Comparison of ENCODE assay signal across 8 cellular contexts in the genomic region with DNA sequence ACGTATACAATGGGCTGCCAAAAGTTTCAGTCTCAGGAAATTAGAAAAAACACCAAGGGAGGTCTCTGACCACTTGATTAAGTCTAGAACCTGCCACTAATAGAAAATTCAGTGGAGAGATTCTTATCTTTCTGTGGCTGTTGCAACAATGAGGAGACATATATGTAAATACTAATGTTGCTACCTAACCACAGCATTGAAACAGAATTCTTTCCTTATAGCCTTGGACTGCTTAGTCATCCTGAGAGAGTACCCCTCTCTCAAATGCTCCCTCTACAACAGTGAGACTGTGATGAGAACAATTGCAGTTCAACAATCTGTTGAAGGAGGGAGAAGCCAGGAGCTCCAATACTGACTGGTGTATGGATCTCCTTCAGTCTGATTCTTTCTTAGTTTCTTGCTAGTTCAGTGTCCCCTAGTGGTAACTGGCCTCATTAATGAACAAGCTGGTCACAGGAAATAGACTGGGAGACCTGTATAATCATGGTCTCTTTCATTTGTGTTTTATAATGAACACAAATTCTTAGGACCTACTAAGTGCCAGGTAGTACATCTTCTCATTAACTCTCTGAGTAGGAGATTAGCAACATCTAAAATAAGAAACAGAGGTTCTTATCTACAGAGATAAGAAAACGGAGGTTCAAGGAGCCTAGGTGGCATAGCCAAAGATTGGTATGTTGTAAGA.
DNase-seq lines count a peak whose midpoint lies in the region; ATAC-seq and TF ChIP-seq lines count a peak whose summit lies in the region.

No MANE protein-coding gene starts in this region.

- TF ChIP-seq POLR2A in IMR-90 (IDR thresholded peaks at IDR 0.05; ENCODE audit: low read depth, low read length): peak; percentile 32; the same call in 1 of the 2 replicates

- H3K4me3 Mint-ChIP-seq in chondrocyte (ENCODE audit: unreplicated experiment): no peak overlapping the region

- H3K36me3 Mint-ChIP-seq in chondrocyte (ENCODE audit: low read depth): no peaks in the 10 kb centered on the region

- BruUV-seq in IMR-90 (replicated peaks; lab: Mats Ljungman, UMichigan) (no TSS peak), PC-3 (replicated peaks; lab: Mats Ljungman, UMichigan) (no TSS peak)

- CTCF ChIA-PET in IMR-90 (lab: Yijun Ruan, JAX) (interaction anchor here (0.7 to 1.1 kb wide), 6 partner anchors 106 to 536 kb away, joined by 3 to 8 read pairs (median 4); no protein-coding TSS in a partner anchor), PC-3 (lab: Charles Lee) (interaction anchor here (0.6 to 1.1 kb wide), 5 partner anchors 41 to 472 kb away, joined by 3 to 4 read pairs (median 3); no protein-coding TSS in a partner anchor)

- H3K4me1 Mint-ChIP-seq in chondrocyte (ENCODE audit: low read depth): peaks cover 88% of the 10 kb centered on the region

- H3K27me3 ChIP-seq in IMR-90 (ENCODE audit: control insufficient read depth, insufficient read depth, low read length) (no peaks in the 10 kb centered on the region), PC-3 (ENCODE audit: low read length) (no peaks in the 10 kb centered on the region)

- H2BK15ac ChIP-seq in IMR-90 (ENCODE audit: low read depth, low read length): peak overlapping the region; percentile 84

- peak overlapping the region; percentile 14; the same call in 1 of the 2 replicates for H3K4me3 ChIP-seq in IMR-90 (ENCODE audit: insufficient read depth, low read depth, low read length)
- H3K4me3 ChIP-seq in PC-3 (ENCODE audit: low read length): no peak overlapping the region

- H3K9me2 ChIP-seq in PC-3 (replicated peaks; ENCODE audit: low read length): no peaks in the 10 kb centered on the region

- H3K9me1 ChIP-seq in IMR-90 (ENCODE audit: insufficient read depth, low read length): peaks cover 11% of the 10 kb centered on the region; the same call in 1 of the 2 replicates

- no CpG with 5 or more reads among the region's 2 CpGs for WGBS in IMR-90 (ENCODE audit: extremely low coverage in 2 of 2, insufficient read length in 1 of 2), 2 experiments

- peaks cover 5% of the 10 kb centered on the region for H3F3A ChIP-seq in PC-3 (ENCODE audit: low read length, unreplicated experiment)

- H3K27ac ChIP-seq in IMR-90 (ENCODE audit: insufficient read depth, low read length): peak overlapping the region; percentile 93
- H3K27ac ChIP-seq in PC-3 (ENCODE audit: low read length): peak overlapping the region; percentile 56

- H3K4ac ChIP-seq in IMR-90 (ENCODE audit: low read depth, low read length): peak overlapping the region; percentile 99

- peak; percentile 71 for ATAC-seq in GM21786 (IDR thresholded peaks at IDR 0.05; ENCODE audit: unreplicated experiment)
- peak; percentile 76 for ATAC-seq in IMR-90 (ENCODE audit: low read depth)
- peak; percentile 53 for ATAC-seq in PC-3
- ATAC-seq in left lobe of liver: peak; percentile 98

- peak overlapping the region; percentile 58 for H2AK5ac ChIP-seq in IMR-90 (ENCODE audit: low read depth, low read length)

- H4K8ac ChIP-seq in IMR-90 (ENCODE audit: low read depth in 2 of 2, low read length in 2 of 2): peak overlapping the region; percentile 37 to 86

- H2BK5ac ChIP-seq in IMR-90 (ENCODE audit: low read depth, low read length, poor library complexity, severe bottlenecking): peak overlapping the region; percentile 99

- H2AFZ ChIP-seq in IMR-90 (replicated peaks; ENCODE audit: low read length, poor library complexity) (no peak overlapping the region), PC-3 (ENCODE audit: low read length) (peak overlapping the region; percentile 13; the same call in 1 of the 2 replicates)

- H3K79me2 ChIP-seq in PC-3 (ENCODE audit: low read length): no peaks in the 10 kb centered on the region

- peak overlapping the region; percentile 97 for H2BK20ac ChIP-seq in IMR-90 (ENCODE audit: low read depth, low read length)

- H3K9ac ChIP-seq in IMR-90 (ENCODE audit: low read depth, low read length): peak overlapping the region; percentile 54; the same call in 1 of the 2 replicates
- H3K9ac ChIP-seq in PC-3 (ENCODE audit: low read length): peak overlapping the region; percentile 12; the same call in 1 of the 2 replicates

- peaks cover 29% of the 10 kb centered on the region for H3K4me1 ChIP-seq in IMR-90 (ENCODE audit: control insufficient read depth, insufficient read depth, low read length)
- peaks cover 57% of the 10 kb centered on the region for H3K4me1 ChIP-seq in PC-3 (ENCODE audit: insufficient read depth, low read length)

- intact Hi-C loops in IMR-90 (cut with micrococcal nuclease): loop anchor here (1.0 to 5.0 kb wide), 8 partner anchors 105 to 394 kb away; a partner anchor contains a TSS
- intact Hi-C loops in PC-3 (cut with micrococcal nuclease): loop anchor here (2.0 to 10.0 kb wide), 2 partner anchors 105 to 507 kb away; no protein-coding TSS in a partner anchor

- peak; percentile 7 for DNase-seq in activated CD4-positive, alpha-beta T cell treated with anti-CD3 and anti-CD28 coated beads for 48 hours
- DNase-seq in activated CD4-positive, alpha-beta T cell treated with anti-CD3 and anti-CD28 coated beads for 1 hour: no peak
- peak; percentile 95 for DNase-seq in IMR-90
- peak; percentile 80 for DNase-seq in PC-3
- DNase-seq in chondrocyte (ENCODE audit: low spot score): no peak
- no peak for DNase-seq in left lobe of liver (ENCODE audit: low spot score)
- peak; percentile 82 for DNase-seq in superior temporal gyrus (ENCODE audit: extremely low spot score)

- peak overlapping the region; percentile 87 for H3K56ac ChIP-seq in IMR-90 (ENCODE audit: extremely low read depth, insufficient read depth, low read length)

- H3K9me3 Mint-ChIP-seq in chondrocyte (ENCODE audit: low read depth): no peaks in the 10 kb centered on the region

- H4K5ac ChIP-seq in IMR-90 (ENCODE audit: low read depth, low read length): peak overlapping the region; percentile 98

- H3K23ac ChIP-seq in IMR-90 (ENCODE audit: low read depth, low read length): peak overlapping the region; percentile 95

- no peak overlapping the region for H2AK9ac ChIP-seq in IMR-90 (replicated peaks; ENCODE audit: low read depth, low read length, poor library complexity)

- POLR2A ChIA-PET in IMR-90 (lab: Charles Lee; ENCODE audit: unreplicated experiment) (interaction anchor here (1.1 kb wide), 2 partner anchors 137 to 289 kb away, joined by 8 read pairs; a partner anchor contains a TSS), PC-3 (lab: Charles Lee; ENCODE audit: unreplicated experiment) (interaction anchor here (0.6 kb wide), 1 partner anchor 230 kb away, joined by 5 read pairs; no protein-coding TSS in a partner anchor)

- H4K20me1 ChIP-seq in IMR-90 (ENCODE audit: insufficient read depth, low read length): no peaks in the 10 kb centered on the region
- no peaks in the 10 kb centered on the region for H4K20me1 ChIP-seq in PC-3 (ENCODE audit: low read length)

- no peaks in the 10 kb centered on the region for H3K27me3 Mint-ChIP-seq in chondrocyte (ENCODE audit: low read depth)

- H4K91ac ChIP-seq in IMR-90 (ENCODE audit: insufficient read depth, low read depth, low read length): peak overlapping the region; percentile 92

- H3K36me3 ChIP-seq in IMR-90 (ENCODE audit: control insufficient read depth, insufficient read depth, low read length) (no peaks in the 10 kb centered on the region), PC-3 (ENCODE audit: low read depth, low read length) (no peaks in the 10 kb centered on the region)

- peak overlapping the region; percentile 95 for H3K27ac Mint-ChIP-seq in chondrocyte (ENCODE audit: unreplicated experiment)

- peak overlapping the region; percentile 94 for H2BK120ac ChIP-seq in IMR-90 (ENCODE audit: low read depth, low read length)

- dilution Hi-C loops in IMR-90 (cut with HindIII; ENCODE audit: low sequenced_read_pairs, unreplicated experiment): no loop called here

- TF ChIP-seq CTCF in IMR-90 (conservative IDR thresholded peaks at IDR 0.05; ENCODE audit: low read depth, low read length) (peak; percentile 87), PC-3 (conservative IDR thresholded peaks at IDR 0.05; ENCODE audit: low read depth, low read length) (peak; percentile 87), chondrocyte (IDR thresholded peaks at IDR 0.05) (peak; percentile 92)

- TF ChIP-seq RAD21 in IMR-90 (IDR thresholded peaks at IDR 0.05; ENCODE audit: low read length): peak; percentile 84

- H3K79me1 ChIP-seq in IMR-90 (ENCODE audit: low read depth in 1 of 2, low read length in 2 of 2): peaks cover 11 to 53% of the 10 kb centered on the region in 2 experiments; a peak in 3 of 4 replicates

- peak overlapping the region; percentile 91 for H3K14ac ChIP-seq in IMR-90 (replicated peaks; ENCODE audit: low read depth, low read length)

- H3K9me3 ChIP-seq in IMR-90 (ENCODE audit: control insufficient read depth, insufficient read depth, low read length) (no peaks in the 10 kb centered on the region), PC-3 (ENCODE audit: low read length) (no peaks in the 10 kb centered on the region)

- H3K4me2 ChIP-seq in IMR-90 (ENCODE audit: low read depth, low read length): peak overlapping the region; percentile 86; the same call in 1 of the 2 replicates
- H3K4me2 ChIP-seq in PC-3 (ENCODE audit: low read length): peak overlapping the region; percentile 27

- peak overlapping the region; percentile 99 for H3K18ac ChIP-seq in IMR-90 (ENCODE audit: low read depth, low read length)

- in situ Hi-C loops in IMR-90 (cut with MboI; ENCODE audit: low sequenced_read_pairs): loop anchor here (5.0 kb wide), 1 partner anchor 274 kb away; no protein-coding TSS in a partner anchor

TF ChIP-seq in IMR-90, 13 proteins besides CTCF, POLR2A, EP300 and RAD21 (continues in another document):
- TF ChIP-seq MAZ (IDR thresholded peaks at IDR 0.05; ENCODE audit: borderline replicate concordance, low read depth, low read length): no peak; the same call in 1 of the 2 replicates
- TF ChIP-seq SMC3 (IDR thresholded peaks at IDR 0.05; ENCODE audit: low read depth, low read length): peak; percentile 75
- TF ChIP-seq, protein P1, sequence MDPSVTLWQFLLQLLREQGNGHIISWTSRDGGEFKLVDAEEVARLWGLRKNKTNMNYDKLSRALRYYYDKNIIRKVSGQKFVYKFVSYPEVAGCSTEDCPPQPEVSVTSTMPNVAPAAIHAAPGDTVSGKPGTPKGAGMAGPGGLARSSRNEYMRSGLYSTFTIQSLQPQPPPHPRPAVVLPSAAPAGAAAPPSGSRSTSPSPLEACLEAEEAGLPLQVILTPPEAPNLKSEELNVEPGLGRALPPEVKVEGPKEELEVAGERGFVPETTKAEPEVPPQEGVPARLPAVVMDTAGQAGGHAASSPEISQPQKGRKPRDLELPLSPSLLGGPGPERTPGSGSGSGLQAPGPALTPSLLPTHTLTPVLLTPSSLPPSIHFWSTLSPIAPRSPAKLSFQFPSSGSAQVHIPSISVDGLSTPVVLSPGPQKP (IDR thresholded peaks at IDR 0.05; ENCODE audit: borderline replicate concordance, low read depth, low read length): no peak
- peak; percentile 81 for TF ChIP-seq NFE2L2 (IDR thresholded peaks at IDR 0.05; ENCODE audit: low read depth, low read length)
- TF ChIP-seq RFX5 (IDR thresholded peaks at IDR 0.05; ENCODE audit: low read depth, low read length): no peak
- 0 out of 2 replicates have a peak, but pooled peaks have one; percentile 17 for TF ChIP-seq BHLHE40 (IDR thresholded peaks at IDR 0.05; ENCODE audit: low read depth, low read length)
- peak; percentile 16; the same call in 1 of the 2 replicates for TF ChIP-seq MAFK (IDR thresholded peaks at IDR 0.05; ENCODE audit: low read depth, low read length)
- no peak for TF ChIP-seq FOS (IDR thresholded peaks at IDR 0.05; ENCODE audit: low read depth, low read length)

Comparison
In these comparisons a context has a peak if more than half of its experiments do, and no peak if none do; other contexts are left out.
1. DNase-seq: peak in activated CD4-positive, alpha-beta T cell treated with anti-CD3 and anti-CD28 coated beads for 48 hours (single experiment), IMR-90 (single experiment), PC-3 (single experiment) and superior temporal gyrus (single experiment); none in activated CD4-positive, alpha-beta T cell treated with anti-CD3 and anti-CD28 coated beads for 1 hour (single experiment), chondrocyte (single experiment) and left lobe of liver (single experiment).
2. Peak in every context shown above with its lines, with median percentiles within 50 percentile points of each other: ATAC-seq and CTCF ChIP-seq.